8 cellular contexts compared by ENCODE assay signal in genomic region chr7:43439631-43440401, GRCh38.
DNase-seq lines count a peak whose midpoint lies in the region; ATAC-seq, FAIRE-seq and TF ChIP-seq lines count a peak whose summit lies in the region.

No MANE protein-coding gene starts in this region.

- H3K4me3 Mint-ChIP-seq in brain: no peak overlapping the region

- H3K9me3 Mint-ChIP-seq in brain: no peaks in the 10 kb centered on the region

- no TSS peak for BruUV-seq in HepG2 (replicated peaks; lab: Mats Ljungman, UMichigan)

- 34% methylated on average over 11 of the region's 15 CpGs for WGBS in HepG2 (ENCODE audit: low lambda C conversion rate)

- peaks cover 31% of the 10 kb centered on the region for H3K4me1 ChIP-seq in HepG2 (ENCODE audit: insufficient read depth, low read length)

- intact Hi-C loops in HepG2 (cut with micrococcal nuclease; ENCODE audit: unreplicated experiment): no loop called here

- H4K20me1 ChIP-seq in HepG2 (ENCODE audit: insufficient read depth, low read length): no peaks in the 10 kb centered on the region

- H3K27ac Mint-ChIP-seq in brain: peak overlapping the region in 1 of 5 experiments; percentile 2

- H3K27me3 ChIP-seq in HepG2 (ENCODE audit: control insufficient read depth in 1 of 2, insufficient read depth in 2 of 2, low read length in 2 of 2): no peaks in the 10 kb centered on the region

- H3K4me1 Mint-ChIP-seq in brain: peaks cover 5% of the 10 kb centered on the region

- H3K9me3 ChIP-seq in HepG2 (ENCODE audit: low read length): no peaks in the 10 kb centered on the region

- no peaks in the 10 kb centered on the region for H3K79me2 ChIP-seq in HepG2 (ENCODE audit: insufficient read depth, low read length)

- no peak overlapping the region for H3K9ac ChIP-seq in HepG2 (ENCODE audit: insufficient read depth, low read depth, low read length)

- CTCF ChIA-PET in HepG2 (lab: Yijun Ruan, JAX; ENCODE audit: low intra/inter-chr PET ratio, low total read pairs): interaction anchor here (1.9 kb wide), 1 partner anchor 499 kb away, joined by 10 read pairs; no protein-coding TSS in a partner anchor

- no peak overlapping the region for H2AFZ ChIP-seq in HepG2 (ENCODE audit: low read length)

- TF ChIP-seq RAD21 in HepG2 (CRISPR knock-in tag; IDR thresholded peaks at IDR 0.05): peak; percentile 56

- TF ChIP-seq CTCF in LNCaP clone FGC (IDR thresholded peaks at IDR 0.05; ENCODE audit: control insufficient read depth, extremely low read depth, insufficient read depth) (peak; percentile 79), brain (conservative IDR thresholded peaks at IDR 0.05) (peak; percentile 51 to 76), HepG2 (CRISPR knock-in tag; IDR thresholded peaks at IDR 0.05) (peak; percentile 87)

- in situ Hi-C loops in HepG2 (cut with HindIII; ENCODE audit: extremely low pct_ligation_motif_present, low pct_unique_long_range_greater_than_20kb): loop anchor here (10.0 kb wide), 1 partner anchor 495 kb away; no protein-coding TSS in a partner anchor

- H3K4me3 ChIP-seq in LNCaP clone FGC (ENCODE audit: low read depth, low read length): no peak overlapping the region
- H3K4me3 ChIP-seq in HepG2 (replicated peaks in 1 of 3; ENCODE audit: insufficient read depth in 1 of 3, low read depth in 2 of 3, low read length in 3 of 3): peak overlapping the region in 1 of 3 experiments; percentile 51; a peak in 2 of 6 replicates

- H3K27me3 Mint-ChIP-seq in brain: peaks cover 10% of the 10 kb centered on the region

- POLR2A ChIA-PET in HepG2 (lab: Yijun Ruan, JAX): interaction anchor here (1.0 kb wide), 1 partner anchor 143 kb away, joined by 3 read pairs; the partner anchor contains the start of gene STK17A

- peak; percentile 87 for ATAC-seq in GM21367 (IDR thresholded peaks at IDR 0.05; ENCODE audit: unreplicated experiment)
- peak; percentile 95 for ATAC-seq in HepG2
- ATAC-seq in GM19324 (IDR thresholded peaks at IDR 0.05; ENCODE audit: low FRiP score, unreplicated experiment): no peak

- FAIRE-seq in HepG2 (lab: Jason Lieb, UNC): no peak

- TF ChIP-seq EP300 in HepG2 (IDR thresholded peaks at IDR 0.05; ENCODE audit: low read depth in 2 of 2, low read length in 2 of 2): no peak
- TF ChIP-seq EP300 in HepG2 (CRISPR knock-in tag; IDR thresholded peaks at IDR 0.05; ENCODE audit: borderline replicate concordance): no peak

- no peaks in the 10 kb centered on the region for H3K36me3 ChIP-seq in HepG2 (replicated peaks in 1 of 2; ENCODE audit: control insufficient read depth in 1 of 2, insufficient read depth in 2 of 2, low read length in 2 of 2)

- peaks cover 10% of the 10 kb centered on the region for H3K36me3 Mint-ChIP-seq in brain

- DNase-seq in CMK (ENCODE audit: low read depth): peak; percentile 25
- no peak for DNase-seq in LNCaP clone FGC (ENCODE audit: low read depth)
- peak; percentile 37 for DNase-seq in T-helper 9 cell
- peak; percentile 51 for DNase-seq in HepG2 (ENCODE audit: low spot score)
- DNase-seq in stimulated activated CD8-positive, alpha-beta memory T cell treated with anti-CD3 and anti-CD28 coated beads, Interleukin-15, amount 100 ng/mL, for 4 hours (ENCODE audit: low read depth in 2 of 2): peak; percentile 2 to 10

- H3K4me2 ChIP-seq in HepG2 (ENCODE audit: low read depth, low read length): peak overlapping the region; percentile 79

- no peak overlapping the region for H3K27ac ChIP-seq in HepG2 (ENCODE audit: extremely low read length, insufficient read depth, low read length)

- no peak for TF ChIP-seq POLR2A in HepG2 (IDR thresholded peaks at IDR 0.05; ENCODE audit: insufficient read depth in 1 of 2, low read depth in 2 of 2, low read length in 2 of 2)

TF ChIP-seq in HepG2, 621 proteins besides CTCF, POLR2A, EP300 and RAD21 (continues in another document):
- TF ChIP-seq STAG1 (CRISPR knock-in tag; IDR thresholded peaks at IDR 0.05) (peak; percentile 74), ZBTB7B (CRISPR knock-in tag; IDR thresholded peaks at IDR 0.05) (0 out of 2 replicates have a peak, but pooled peaks have one; percentile 53), ZNF850 (CRISPR knock-in tag; conservative IDR thresholded peaks at IDR 0.05) (no peak), XRCC5 (optimal IDR thresholded peaks at IDR 0.05; ENCODE audit: low read length) (peak; percentile 47), ARID5B (CRISPR knock-in tag; IDR thresholded peaks at IDR 0.05) (0 out of 2 replicates have a peak, but pooled peaks have one; percentile 9), HMGXB4 (CRISPR knock-in tag; IDR thresholded peaks at IDR 0.05; ENCODE audit: borderline replicate concordance in 1 of 2, low read depth in 1 of 2) (peak; percentile 65 to 71; a peak in 2 of 4 replicates), ZNF687 (CRISPR knock-in tag; IDR thresholded peaks at IDR 0.05) (peak; percentile 43; the same call in 1 of the 2 replicates), JUNB (CRISPR knock-in tag; IDR thresholded peaks at IDR 0.05; ENCODE audit: borderline replicate concordance) (no peak), ZNF121 (CRISPR knock-in tag; IDR thresholded peaks at IDR 0.05) (no peak), SP4 (CRISPR knock-in tag; IDR thresholded peaks at IDR 0.05) (peak; percentile 40; the same call in 1 of the 2 replicates), ZNF557 (CRISPR knock-in tag; IDR thresholded peaks at IDR 0.05) (0 out of 2 replicates have a peak, but pooled peaks have one; percentile 41)
